In genomic region chr18:63367241-63367953, GRCh38 we compare ENCODE assay signal across 8 cellular contexts. TPM values are rescaled to one million over a fixed set of nuclear protein-coding genes. Genes with fewer than 3 reads are reported as not detected.
A peak's percentile ranks its signal among the peaks of the same experiment; 100 is the strongest.
DNase-seq lines count a peak whose midpoint lies in the region; ATAC-seq and TF ChIP-seq lines count a peak whose summit lies in the region.

No MANE protein-coding gene starts in this region.

- H3K4me1 ChIP-seq in left ventricle myocardium inferior, result peaks cover 45% of the 10 kb centered on the region

- TF ChIP-seq CTCF in GM13977 (IDR thresholded peaks at IDR 0.05; ENCODE audit: extremely low read depth, insufficient read depth, missing control alignments), result no peak
- no peak for TF ChIP-seq CTCF in left ventricle myocardium inferior (IDR thresholded peaks at IDR 0.05; ENCODE audit: borderline replicate concordance)

- peak; percentile 95 for DNase-seq in GM13977 (ENCODE audit: low spot score)
- DNase-seq in NCI-H1436 treated with DMSO at 0.1 percent for 48 hours (lab: John Stamatoyannopoulos, UW), result peak; percentile 57
- peak; percentile 63 to 80 (median 75) for DNase-seq in T-helper 1 cell
- DNase-seq in amygdala (lab: John Stamatoyannopoulos, UW), result peak; percentile 61 to 96 (median 90)
- peak; percentile 96 for DNase-seq in left ventricle myocardium inferior
- peak; percentile 99 for DNase-seq in posterior vena cava (ENCODE audit: low spot score)
- DNase-seq in ureter (ENCODE audit: low spot score), result peak; percentile 96

- peaks cover 6% of the 10 kb centered on the region for H3K36me3 ChIP-seq in left ventricle myocardium inferior

- peak; percentile 84 for ATAC-seq in HG02852 (IDR thresholded peaks at IDR 0.05; ENCODE audit: unreplicated experiment)

- intact Hi-C loops in left ventricle myocardium inferior (cut with micrococcal nuclease) (loop anchor here (10.0 kb wide), 1 partner anchor 67 kb away; no protein-coding TSS in a partner anchor), posterior vena cava (cut with DNase I) (loop anchor here in 1 of 2 donors (10.0 kb wide), 1 partner anchor 57 kb away; the partner anchor contains the start of gene VPS4B)

- H3K4me3 ChIP-seq in left ventricle myocardium inferior, result peak overlapping the region; percentile 97

- in situ Hi-C loops in GM13977 (cut with MboI; ENCODE audit: low pct_unique_long_range_greater_than_20kb, low sequenced_read_pairs, unreplicated experiment), result no loop called here

- no peaks in the 10 kb centered on the region for H3K27me3 ChIP-seq in left ventricle myocardium inferior (ENCODE audit: low read depth)

- H3K27ac ChIP-seq in left ventricle myocardium inferior (replicated peaks), result peak overlapping the region; percentile 98

- H3K9me3 ChIP-seq in left ventricle myocardium inferior (replicated peaks), result no peaks in the 10 kb centered on the region

RNA-seq across cellular contexts. Expression of gene KDSR, which starts 0.4 kb away (rescaled TPM):
- total RNA-seq in left ventricle myocardium inferior (31.3 TPM), posterior vena cava (10 to 100 TPM; 54.2 to 78.7 TPM), ureter (57.6 TPM)

RNA-seq across cellular contexts. Expression of gene BCL2, which starts 47.8 kb away (rescaled TPM):
- total RNA-seq in left ventricle myocardium inferior (7.3 TPM), posterior vena cava (10 to 100 TPM; 11.6 to 13.5 TPM), ureter (13.3 TPM)

RNA-seq across cellular contexts. Expression of gene VPS4B, which starts 54.9 kb away (rescaled TPM):
- 16.7 TPM for total RNA-seq in left ventricle myocardium inferior
- 10 to 100 TPM; 46.2 to 47.3 TPM for total RNA-seq in posterior vena cava
- 85.8 TPM for total RNA-seq in ureter

Comparison
In these comparisons a context has a peak if more than half of its experiments do, and no peak if none do; other contexts are left out.
1. Peak in every context shown above with its lines: DNase-seq, ATAC-seq, H3K4me3 ChIP-seq and H3K27ac ChIP-seq.